17 cellular contexts compared by ENCODE assay signal in genomic region chr1:22845536-22845935, GRCh38.
"Had no signal": no experiment of that assay in that cellular context is flagged by ENCODE, and none has a peak within 500 bp of the region (broad histone marks: within the 10 kb centered on the region; RNA-seq: fewer than 3 reads in every experiment).

No MANE protein-coding gene starts in this region.

- H3K27ac ChIP-seq: body of pancreas, dorsolateral prefrontal cortex, left lung, parathyroid adenoma, testis, uterus had no signal

- H3K9me3 Mint-ChIP-seq: activated naive CD4-positive, alpha-beta T cell treated with anti-CD3 and anti-CD28 coated beads, Interleukin-2, amount 50 U/mL, for 24 hours; activated T-cell treated with anti-CD3 and anti-CD28 coated beads, Interleukin-2, amount 50 U/mL, for 24 hours; neural crest cell; stimulated activated naive CD8-positive, alpha-beta T cell treated with anti-CD3 and anti-CD28 coated beads, Interleukin-15, amount 100 ng/mL, for 72 hours had no signal

- H2AFZ ChIP-seq: parathyroid adenoma had no signal

- H3K4me1 ChIP-seq: left lung, parathyroid adenoma, testis, uterus had no signal

- H3K4me3 ChIP-seq: body of pancreas, dorsolateral prefrontal cortex, left lung, testis, uterus had no signal

- H3K27me3 ChIP-seq: body of pancreas, dorsolateral prefrontal cortex, testis, uterus had no signal

- H3K27ac Mint-ChIP-seq: activated naive CD4-positive, alpha-beta T cell treated with anti-CD3 and anti-CD28 coated beads, Interleukin-2, amount 50 U/mL, for 24 hours; activated T-cell treated with anti-CD3 and anti-CD28 coated beads, Interleukin-2, amount 50 U/mL, for 24 hours; stimulated activated naive CD8-positive, alpha-beta T cell treated with anti-CD3 and anti-CD28 coated beads, Interleukin-15, amount 100 ng/mL, for 72 hours had no signal

- H3K36me3 Mint-ChIP-seq: activated naive CD4-positive, alpha-beta T cell treated with anti-CD3 and anti-CD28 coated beads, Interleukin-2, amount 50 U/mL, for 24 hours had no signal

- H3K79me2 ChIP-seq: parathyroid adenoma had no signal

- DNase-seq: activated effector memory CD4-positive, alpha-beta T cell treated with Interleukin-2 at 50 U/mL for 16 hours; activated T-cell treated with anti-CD3 and anti-CD28 coated beads, Interleukin-2, amount 50 U/mL, for 24 hours; amniotic stem cell; body of pancreas; cerebellar nuclear complex; dorsolateral prefrontal cortex; left lung; retina; stimulated activated CD4-positive, alpha-beta T cell treated with anti-CD3 and anti-CD28 coated beads, Interleukin-4, amount 100 ng/mL, for 4 hours; stimulated activated naive CD8-positive, alpha-beta T cell treated with anti-CD3 and anti-CD28 coated beads, Interleukin-15, amount 100 ng/mL, for 72 hours; testis; uterus had no signal

- H3K9ac ChIP-seq: parathyroid adenoma had no signal

- FAIRE-seq: endometrium, islet of Langerhans had no signal

- H3K4me3 Mint-ChIP-seq: activated naive CD4-positive, alpha-beta T cell treated with anti-CD3 and anti-CD28 coated beads, Interleukin-2, amount 50 U/mL, for 24 hours; activated T-cell treated with anti-CD3 and anti-CD28 coated beads, Interleukin-2, amount 50 U/mL, for 24 hours; neural crest cell; stimulated activated naive CD8-positive, alpha-beta T cell treated with anti-CD3 and anti-CD28 coated beads, Interleukin-15, amount 100 ng/mL, for 72 hours had no signal

- H3K36me3 ChIP-seq: left lung, uterus had no signal

- H3K4me1 Mint-ChIP-seq: activated naive CD4-positive, alpha-beta T cell treated with anti-CD3 and anti-CD28 coated beads, Interleukin-2, amount 50 U/mL, for 24 hours; stimulated activated naive CD8-positive, alpha-beta T cell treated with anti-CD3 and anti-CD28 coated beads, Interleukin-15, amount 100 ng/mL, for 72 hours had no signal

- H3K9me3 ChIP-seq: body of pancreas, left lung, testis, uterus had no signal
